ENCODE assay signal across 1 cellular context in genomic region chr9:89592963-89593775, GRCh38.
TF ChIP-seq lines count a peak whose summit lies in the region.

No MANE protein-coding gene starts in this region.

TF ChIP-seq in HepG2, 621 proteins besides CTCF, POLR2A, EP300 and RAD21 (continued from another document):
- TF ChIP-seq ZHX1 (CRISPR knock-in tag; IDR thresholded peaks at IDR 0.05; ENCODE audit: low read depth): no peak
- no peak for TF ChIP-seq ZNF260 (CRISPR knock-in tag; IDR thresholded peaks at IDR 0.05; ENCODE audit: borderline replicate concordance, low read depth)
- TF ChIP-seq TSC22D2 (CRISPR knock-in tag; IDR thresholded peaks at IDR 0.05; ENCODE audit: borderline replicate concordance): no peak
- TF ChIP-seq DPF2 (CRISPR knock-in tag; IDR thresholded peaks at IDR 0.05; ENCODE audit: borderline replicate concordance, low read depth): no peak
- TF ChIP-seq ZNF746 (CRISPR knock-in tag; IDR thresholded peaks at IDR 0.05): no peak
- no peak for TF ChIP-seq PPARG (CRISPR knock-in tag; conservative IDR thresholded peaks at IDR 0.05)
- TF ChIP-seq ZNF292 (CRISPR knock-in tag; IDR thresholded peaks at IDR 0.05; ENCODE audit: borderline replicate concordance, low read depth): no peak
- TF ChIP-seq FOXA1 (IDR thresholded peaks at IDR 0.05): no peak
- peak; percentile 51 for TF ChIP-seq FOXA1 (CRISPR knock-in tag; IDR thresholded peaks at IDR 0.05)
- no peak for TF ChIP-seq ZFY (CRISPR knock-in tag; IDR thresholded peaks at IDR 0.05)
TF ChIP-seq in HepG2: peak in this region for 8.
